In genomic region chr11:83573097-83573496, GRCh38 we compare ENCODE assay signal across 20 cellular contexts.
DNase-seq lines count a peak whose midpoint lies in the region; ATAC-seq, FAIRE-seq and TF ChIP-seq lines count a peak whose summit lies in the region.
"Had no signal": no experiment of that assay in that cellular context is flagged by ENCODE, and none has a peak within 500 bp of the region (broad histone marks: within the 10 kb centered on the region; RNA-seq: fewer than 3 reads in every experiment).

No MANE protein-coding gene starts in this region.

- no peaks in the 10 kb centered on the region for H3K79me2 ChIP-seq in fibroblast of lung (ENCODE audit: control insufficient read depth, insufficient read depth, low read length)
- H3K79me2 ChIP-seq: parathyroid adenoma had no signal

- FAIRE-seq in small intestine (lab: Jason Lieb, UNC): peak; percentile 49

- H3K4me1 ChIP-seq in RWPE2 (ENCODE audit: insufficient read depth, poor library complexity, severe bottlenecking) (peaks cover 13% of the 10 kb centered on the region), fibroblast of lung (ENCODE audit: control insufficient read depth, extremely low read depth, insufficient read depth, low read length) (peaks cover 2% of the 10 kb centered on the region), small intestine (ENCODE audit: control insufficient read depth in 2 of 2, insufficient read depth in 1 of 2, low read depth in 1 of 2, low read length in 1 of 2) (no peaks in the 10 kb centered on the region)
- H3K4me1 ChIP-seq in effector memory CD4-positive, alpha-beta T cell (ENCODE audit: control insufficient read depth, insufficient read depth, low read length, poor library complexity, severe bottlenecking): no peaks in the 10 kb centered on the region
- H3K4me1 ChIP-seq: lower lobe of right lung, parathyroid adenoma had no signal

- peak; percentile 83 for ATAC-seq in RWPE2 (ENCODE audit: low read depth)
- ATAC-seq: lower lobe of right lung had no signal

- H3K4me3 ChIP-seq in RWPE2 (ENCODE audit: severe bottlenecking) (no peak overlapping the region), fibroblast of lung (replicated peaks in 1 of 4; ENCODE audit: control extremely low read depth in 1 of 4, insufficient read depth in 1 of 4, low read depth in 3 of 4, low read length in 4 of 4) (no peak overlapping the region), small intestine (ENCODE audit: low read depth in 1 of 2, low read length in 2 of 2) (no peak overlapping the region)
- no peak overlapping the region for H3K4me3 ChIP-seq in effector memory CD4-positive, alpha-beta T cell (ENCODE audit: insufficient read depth, low read depth, low read length, poor library complexity, severe bottlenecking)
- H3K4me3 ChIP-seq: GM23338, lower lobe of right lung, skin epidermis had no signal

- TF ChIP-seq CTCF in RWPE2 (IDR thresholded peaks at IDR 0.05; ENCODE audit: poor library complexity, severe bottlenecking) (no peak), fibroblast of lung (conservative IDR thresholded peaks at IDR 0.05 in 1 of 2, IDR thresholded peaks at IDR 0.05 in 1 of 2; ENCODE audit: low read depth in 1 of 2, low read length in 2 of 2) (no peak)

- DNase-seq in GM03348 (ENCODE audit: low spot score) (peak; percentile 16), RWPE2 (ENCODE audit: low spot score) (no peak), fibroblast of lung (ENCODE audit: low read depth in 2 of 2) (peak; percentile 36 to 78), small intestine (peak; percentile 31), foreskin melanocyte (no peak), cerebellar cortex (ENCODE audit: low spot score) (no peak)
- no peak for DNase-seq in effector memory CD4-positive, alpha-beta T cell
- no peak for DNase-seq in activated CD8-positive, alpha-beta memory T cell treated with anti-CD3 and anti-CD28 coated beads for 24 hours
- DNase-seq: activated CD4-positive, alpha-beta T cell treated with anti-CD3 and anti-CD28 coated beads for 48 hours; activated CD8-positive, alpha-beta memory T cell treated with anti-CD3 and anti-CD28 coated beads, Interleukin-2, amount 50 U/mL, for 4 hours; activated effector memory CD4-positive, alpha-beta T cell treated with anti-CD3 and anti-CD28 coated beads, Interleukin-2, amount 50 U/mL, for 16 hours; amniotic stem cell; endodermal cell; lower lobe of right lung; NCI-H1694; NCI-H226; stimulated activated CD4-positive, alpha-beta T cell treated with anti-CD3 and anti-CD28 coated beads, Interleukin-4, amount 100 ng/mL, for 4 hours had no signal

- no peaks in the 10 kb centered on the region for H3K9me3 ChIP-seq in RWPE2 (ENCODE audit: severe bottlenecking)
- H3K9me3 ChIP-seq in fibroblast of lung (ENCODE audit: control insufficient read depth, insufficient read depth, low read depth, low read length): no peaks in the 10 kb centered on the region
- no peaks in the 10 kb centered on the region for H3K9me3 ChIP-seq in small intestine (ENCODE audit: control insufficient read depth, low read depth)
- no peaks in the 10 kb centered on the region for H3K9me3 ChIP-seq in effector memory CD4-positive, alpha-beta T cell (ENCODE audit: control insufficient read depth, low read length)
- H3K9me3 ChIP-seq: lower lobe of right lung had no signal

- no peak overlapping the region for H3K9ac ChIP-seq in fibroblast of lung (ENCODE audit: insufficient read depth, low read length)
- H3K9ac ChIP-seq: parathyroid adenoma had no signal

- H4K20me1 ChIP-seq in fibroblast of lung (ENCODE audit: control insufficient read depth, extremely low read depth, insufficient read depth, low read length): no peaks in the 10 kb centered on the region

- H2AFZ ChIP-seq in fibroblast of lung (ENCODE audit: low read length): no peak overlapping the region
- H2AFZ ChIP-seq: GM23338, parathyroid adenoma had no signal

- H3K27me3 ChIP-seq in RWPE2 (ENCODE audit: insufficient read depth, poor library complexity, severe bottlenecking) (no peaks in the 10 kb centered on the region), fibroblast of lung (ENCODE audit: control insufficient read depth, insufficient read depth, low read length) (no peaks in the 10 kb centered on the region), small intestine (ENCODE audit: control insufficient read depth in 2 of 2, insufficient read depth in 2 of 2, low read length in 2 of 2) (peaks cover 0 to 2% of the 10 kb centered on the region in 2 donors)
- no peaks in the 10 kb centered on the region for H3K27me3 ChIP-seq in effector memory CD4-positive, alpha-beta T cell (replicated peaks; ENCODE audit: control insufficient read depth, insufficient read depth, low read length, poor library complexity, severe bottlenecking)

- H3K36me3 ChIP-seq in RWPE2 (ENCODE audit: low read depth) (no peaks in the 10 kb centered on the region), fibroblast of lung (ENCODE audit: control insufficient read depth, insufficient read depth, low read length) (no peaks in the 10 kb centered on the region), small intestine (ENCODE audit: control insufficient read depth in 2 of 2, insufficient read depth in 2 of 2, low read length in 2 of 2) (no peaks in the 10 kb centered on the region)
- no peaks in the 10 kb centered on the region for H3K36me3 ChIP-seq in effector memory CD4-positive, alpha-beta T cell (ENCODE audit: control insufficient read depth, insufficient read depth, low read length)
- H3K36me3 ChIP-seq: lower lobe of right lung had no signal

- no peak overlapping the region for H3K4me2 ChIP-seq in fibroblast of lung (ENCODE audit: extremely low read depth, insufficient read depth, low read length)
- H3K4me2 ChIP-seq: GM23338 had no signal

- WGBS in small intestine, 3 donors: 14 to 55% (median 43%) methylated on average over 3 of the region's 3 CpGs

- no peak overlapping the region for H3K27ac ChIP-seq in RWPE2 (ENCODE audit: poor library complexity, severe bottlenecking)
- H3K27ac ChIP-seq in fibroblast of lung (ENCODE audit: insufficient read depth, low read length): no peak overlapping the region
- H3K27ac ChIP-seq in small intestine (ENCODE audit: low read depth in 1 of 2, low read length in 1 of 2): no peak overlapping the region
- no peak overlapping the region for H3K27ac ChIP-seq in effector memory CD4-positive, alpha-beta T cell (ENCODE audit: insufficient read depth, low read length, poor library complexity, severe bottlenecking)
- H3K27ac ChIP-seq: lower lobe of right lung, parathyroid adenoma, skin epidermis had no signal

Comparison
In these comparisons a context has a peak if more than half of its experiments do, and no peak if none do; other contexts are left out.
1. DNase-seq: peak in GM03348 (single experiment), fibroblast of lung (2 of 2) and small intestine (single experiment); none in RWPE2 (single experiment), effector memory CD4-positive, alpha-beta T cell (0 of 3), foreskin melanocyte (single experiment), cerebellar cortex (single experiment) and activated CD8-positive, alpha-beta memory T cell treated with anti-CD3 and anti-CD28 coated beads for 24 hours (single experiment).